Comparison of ENCODE assay signal across 2 cellular contexts in the genomic region with DNA sequence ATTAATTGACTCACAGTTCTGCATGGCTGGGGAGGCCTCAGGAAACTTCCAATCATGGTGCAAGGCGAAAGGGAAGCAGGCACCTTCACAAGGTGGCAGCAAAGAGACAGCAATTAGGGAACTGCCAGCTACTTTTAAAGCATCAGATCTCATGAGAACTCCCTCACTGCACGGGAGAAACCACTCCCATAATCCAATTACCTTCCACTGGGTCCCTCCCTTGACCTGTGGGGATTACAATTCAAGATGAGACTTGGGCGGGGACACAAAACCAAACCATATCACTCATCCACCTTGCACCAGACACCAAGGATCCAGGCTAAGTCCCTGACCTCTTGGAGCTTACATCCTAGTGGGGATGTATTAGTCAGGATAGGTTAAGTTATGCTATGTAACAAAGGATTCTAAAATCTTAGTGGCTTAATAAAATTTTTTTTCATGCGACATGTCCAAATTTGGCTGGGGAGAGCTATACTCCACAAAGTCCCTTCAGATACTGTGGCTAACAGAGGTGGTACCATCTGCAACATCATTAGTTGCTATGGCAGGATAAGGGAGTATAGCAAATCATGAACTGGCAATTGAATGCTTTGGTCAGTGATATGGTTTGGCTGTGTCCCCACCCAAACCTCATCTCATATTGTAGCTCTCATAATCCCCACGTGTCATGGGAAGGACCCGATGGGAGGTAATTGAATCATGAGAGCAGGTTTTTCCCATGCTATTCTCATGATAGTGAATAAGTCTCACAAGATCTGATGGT.
TF ChIP-seq lines count a peak whose summit lies in the region.

No MANE protein-coding gene starts in this region.

TF ChIP-seq in A549, 52 proteins besides CTCF, POLR2A, EP300 and RAD21:
- peak; percentile 91 for TF ChIP-seq RFX5 (IDR thresholded peaks at IDR 0.05)
- no peak for TF ChIP-seq MAFK (IDR thresholded peaks at IDR 0.05; ENCODE audit: partially characterized antibody)

TF ChIP-seq in H1, 55 proteins besides CTCF, POLR2A, EP300 and RAD21:
- TF ChIP-seq RFX5 (IDR thresholded peaks at IDR 0.05; ENCODE audit: borderline replicate concordance, low read depth, low read length) (peak; percentile 61; the same call in 1 of the 2 replicates), ATF3 (IDR thresholded peaks at IDR 0.05; ENCODE audit: insufficient read depth, low read depth, low read length) (no peak)
